Comparison of ENCODE assay signal across 1 cellular context in genomic region chr5:129903466-129904101, GRCh38.
TF ChIP-seq lines count a peak whose summit lies in the region.

No MANE protein-coding gene starts in this region.

TF ChIP-seq in HEK293, 187 proteins besides CTCF, POLR2A, EP300 and RAD21 (continued from another document):
- no peak for TF ChIP-seq EGR2 (tag by site-specific recombination; IDR thresholded peaks at IDR 0.05; ENCODE audit: low read depth)
- TF ChIP-seq ZNF266 (tag by site-specific recombination; IDR thresholded peaks at IDR 0.05; ENCODE audit: low read depth): no peak
- no peak for TF ChIP-seq ZNF449 (tag by site-specific recombination; IDR thresholded peaks at IDR 0.05)
TF ChIP-seq in HEK293: peak in this region for 7.
